ENCODE assay signal across 28 cellular contexts in genomic region chr3:18645603-18646002, GRCh38.
DNase-seq lines count a peak whose midpoint lies in the region; ATAC-seq and TF ChIP-seq lines count a peak whose summit lies in the region.
"Had no signal": no experiment of that assay in that cellular context is flagged by ENCODE, and none has a peak within 500 bp of the region (broad histone marks: within the 10 kb centered on the region; RNA-seq: fewer than 3 reads in every experiment).

No MANE protein-coding gene starts in this region.

- peaks cover 54% of the 10 kb centered on the region for H3K9me3 Mint-ChIP-seq in activated T-helper 1 cell treated with anti-CD3 and anti-CD28 coated beads, Interleukin-12 subunit alpha, Interleukin-12 subunit beta, Interleukin-2, Interleukin-4 antibody, amounts not matched to agents 30 ng/mL and 10 ng/mL and 1 ng/mL, durations not matched to agents 14 hours and 24 hours and 36 hours
- H3K9me3 Mint-ChIP-seq: dendritic cell treated with granulocyte-macrophage colony-stimulating factor and Interleukin-4, amounts not matched to agents 40 ng/mL and 50 ng/mL, for 4 days; H9 had no signal

- peak overlapping the region; percentile 8 for H3K4me3 Mint-ChIP-seq in activated T-helper 1 cell treated with anti-CD3 and anti-CD28 coated beads, Interleukin-12 subunit alpha, Interleukin-12 subunit beta, Interleukin-2, Interleukin-4 antibody, amounts not matched to agents 30 ng/mL and 10 ng/mL and 1 ng/mL, durations not matched to agents 14 hours and 24 hours and 36 hours
- H3K4me3 Mint-ChIP-seq: central memory CD8-positive, alpha-beta T cell; dendritic cell treated with granulocyte-macrophage colony-stimulating factor and Interleukin-4, amounts not matched to agents 40 ng/mL and 50 ng/mL, for 4 days; H9; stimulated activated naive B cell treated with anti-CD40 and anti-IgM and Interleukin-4, amounts not matched to agents 10 μg/mL and 1 μg/mL and 100 μg/mL, for 72 hours; T-helper 17 cell had no signal

- TF ChIP-seq CTCF in omental fat pad (IDR thresholded peaks at IDR 0.05), result no peak

- peak overlapping the region; percentile 69 for H3K27ac Mint-ChIP-seq in activated T-helper 1 cell treated with anti-CD3 and anti-CD28 coated beads, Interleukin-12 subunit alpha, Interleukin-12 subunit beta, Interleukin-2, Interleukin-4 antibody, amounts not matched to agents 30 ng/mL and 10 ng/mL and 1 ng/mL, durations not matched to agents 14 hours and 24 hours and 36 hours
- H3K27ac Mint-ChIP-seq: dendritic cell treated with granulocyte-macrophage colony-stimulating factor and Interleukin-4, amounts not matched to agents 40 ng/mL and 50 ng/mL, for 4 days; H9; stimulated activated naive B cell treated with anti-CD40 and anti-IgM and Interleukin-4, amounts not matched to agents 10 μg/mL and 1 μg/mL and 100 μg/mL, for 72 hours; T-helper 17 cell had no signal

- DNase-seq in activated T-cell treated with anti-CD3 and anti-CD28 coated beads for 48 hours (ENCODE audit: low read depth) (peak; percentile 47), omental fat pad (ENCODE audit: low spot score) (no peak)
- DNase-seq in activated T-cell treated with anti-CD3 and anti-CD28 coated beads, Interleukin-2, amount 50 U/mL, for 1 hour, result no peak
- peak; percentile 69 for DNase-seq in activated CD8-positive, alpha-beta memory T cell treated with anti-CD3 and anti-CD28 coated beads, Interleukin-2, amount 50 U/mL, for 48 hours
- DNase-seq in activated T-helper 1 cell treated with anti-CD3 and anti-CD28 coated beads, Interleukin-12 subunit alpha, Interleukin-12 subunit beta, Interleukin-2, Interleukin-4 antibody, amounts not matched to agents 30 ng/mL and 10 ng/mL and 1 ng/mL, durations not matched to agents 14 hours and 24 hours and 36 hours (ENCODE audit: low spot score), result no peak
- peak; percentile 36 for DNase-seq in stimulated activated CD4-positive, alpha-beta T cell treated with anti-CD3 and anti-CD28 coated beads, Interleukin-4, amount 100 ng/mL, for 1 hour
- DNase-seq: activated CD4-positive, CD25-positive, alpha-beta regulatory T cell treated with anti-CD3 and anti-CD28 coated beads, Interleukin-2, amount 50 U/mL, for 72 hours; adrenal gland; body of pancreas; EL; erythroblast; glutamatergic neuron; H9; NCI-H1092; NCI-H1694 treated with DMSO at 0.1 percent for 48 hours; NCI-H446; NCI-H748 treated with DMSO at 0.1 percent for 48 hours; pancreas; Peyer's patch; SHP77; stimulated activated naive B cell treated with anti-CD40 and anti-IgM and Interleukin-4, amounts not matched to agents 10 μg/mL and 1 μg/mL and 100 μg/mL, for 72 hours; T-helper 17 cell had no signal

- no peaks in the 10 kb centered on the region for H3K27me3 Mint-ChIP-seq in activated T-helper 1 cell treated with anti-CD3 and anti-CD28 coated beads, Interleukin-12 subunit alpha, Interleukin-12 subunit beta, Interleukin-2, Interleukin-4 antibody, amounts not matched to agents 30 ng/mL and 10 ng/mL and 1 ng/mL, durations not matched to agents 14 hours and 24 hours and 36 hours (ENCODE audit: insufficient read depth)
- H3K27me3 Mint-ChIP-seq: central memory CD8-positive, alpha-beta T cell; dendritic cell treated with granulocyte-macrophage colony-stimulating factor and Interleukin-4, amounts not matched to agents 40 ng/mL and 50 ng/mL, for 4 days; T-helper 17 cell had no signal

- intact Hi-C loops in activated T-helper 1 cell treated with anti-CD3 and anti-CD28 coated beads, Interleukin-12 subunit alpha, Interleukin-12 subunit beta, Interleukin-2, Interleukin-4 antibody, amounts not matched to agents 30 ng/mL and 10 ng/mL and 1 ng/mL, durations not matched to agents 14 hours and 24 hours and 36 hours (cut with micrococcal nuclease), result loop anchor here (1.0 to 5.0 kb wide), 3 partner anchors 34 to 342 kb away; no protein-coding TSS in a partner anchor

- ATAC-seq in GM21390 (IDR thresholded peaks at IDR 0.05; ENCODE audit: unreplicated experiment) (no peak), omental fat pad (ENCODE audit: low FRiP score) (no peak), GM21576 (IDR thresholded peaks at IDR 0.05; ENCODE audit: unreplicated experiment) (no peak)
- ATAC-seq: body of pancreas; K562; left lobe of liver; pancreas; stimulated activated naive B cell treated with anti-CD40 and anti-IgM and Interleukin-4, amounts not matched to agents 10 μg/mL and 1 μg/mL and 100 μg/mL, for 72 hours; T-helper 17 cell had no signal

- peaks cover 80% of the 10 kb centered on the region for H3K4me1 Mint-ChIP-seq in activated T-helper 1 cell treated with anti-CD3 and anti-CD28 coated beads, Interleukin-12 subunit alpha, Interleukin-12 subunit beta, Interleukin-2, Interleukin-4 antibody, amounts not matched to agents 30 ng/mL and 10 ng/mL and 1 ng/mL, durations not matched to agents 14 hours and 24 hours and 36 hours (ENCODE audit: low read depth)
- H3K4me1 Mint-ChIP-seq: H9 had no signal

- H3K36me3 Mint-ChIP-seq in activated T-helper 1 cell treated with anti-CD3 and anti-CD28 coated beads, Interleukin-12 subunit alpha, Interleukin-12 subunit beta, Interleukin-2, Interleukin-4 antibody, amounts not matched to agents 30 ng/mL and 10 ng/mL and 1 ng/mL, durations not matched to agents 14 hours and 24 hours and 36 hours (ENCODE audit: low read depth), result peaks cover 44% of the 10 kb centered on the region
- H3K36me3 Mint-ChIP-seq: stimulated activated naive B cell treated with anti-CD40 and anti-IgM and Interleukin-4, amounts not matched to agents 10 μg/mL and 1 μg/mL and 100 μg/mL, for 72 hours had no signal

Comparison
In these comparisons a context has a peak if more than half of its experiments do, and no peak if none do; other contexts are left out.
1. DNase-seq: peak in activated T-cell treated with anti-CD3 and anti-CD28 coated beads for 48 hours (single experiment), activated CD8-positive, alpha-beta memory T cell treated with anti-CD3 and anti-CD28 coated beads, Interleukin-2, amount 50 U/mL, for 48 hours (single experiment) and stimulated activated CD4-positive, alpha-beta T cell treated with anti-CD3 and anti-CD28 coated beads, Interleukin-4, amount 100 ng/mL, for 1 hour (single experiment); none in activated T-cell treated with anti-CD3 and anti-CD28 coated beads, Interleukin-2, amount 50 U/mL, for 1 hour (single experiment), activated T-helper 1 cell treated with anti-CD3 and anti-CD28 coated beads, Interleukin-12 subunit alpha, Interleukin-12 subunit beta, Interleukin-2, Interleukin-4 antibody, amounts not matched to agents 30 ng/mL and 10 ng/mL and 1 ng/mL, durations not matched to agents 14 hours and 24 hours and 36 hours (single experiment) and omental fat pad (single experiment).